Comparison of ENCODE assay signal across 3 cellular contexts in the genomic region with DNA sequence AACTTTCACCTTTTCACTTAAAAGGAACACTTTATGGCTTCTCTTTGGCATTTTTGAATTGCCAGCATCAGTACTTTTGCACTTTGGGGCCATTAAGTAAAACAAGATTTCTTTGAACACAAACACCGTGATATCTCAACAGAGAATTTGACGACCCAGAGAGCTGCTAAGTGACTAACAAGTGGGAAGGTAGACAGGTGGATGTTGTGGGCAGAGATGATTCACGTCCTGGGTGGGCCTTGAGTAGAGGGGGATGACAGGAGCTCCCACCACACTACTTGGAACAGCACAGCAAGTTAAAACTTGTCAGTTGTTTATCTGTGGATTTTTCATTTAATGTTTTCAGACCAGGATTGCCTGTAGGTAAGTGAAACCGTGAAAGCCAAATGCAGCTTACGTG. TPM values are rescaled to one million over a fixed set of nuclear protein-coding genes. Genes with fewer than 3 reads are reported as not detected.
"Had no signal": no experiment of that assay in that cellular context is flagged by ENCODE, and none has a peak within 500 bp of the region (broad histone marks: within the 10 kb centered on the region; RNA-seq: fewer than 3 reads in every experiment).

No MANE protein-coding gene starts in this region.

RNA-seq across cellular contexts. Expression of a gene that starts 18.7 kb away (rescaled TPM):
- total RNA-seq: dermis blood vessel endothelial cell, skeletal muscle tissue had no signal
- polyA plus RNA-seq: SK-N-SH had no signal
